1 cellular context compared by ENCODE assay signal in genomic region chr13:110132178-110132975, GRCh38.
TF ChIP-seq lines count a peak whose summit lies in the region.

No MANE protein-coding gene starts in this region.

TF ChIP-seq in SK-N-SH treated with all-trans-retinoic acid at 6 μM for 48 hours, 23 proteins besides CTCF, POLR2A, EP300 and RAD21 (continued from another document):
- no peak for TF ChIP-seq CREB5 (CRISPR knock-in tag; IDR thresholded peaks at IDR 0.05; ENCODE audit: low read depth)
- TF ChIP-seq GLIS3 (CRISPR knock-in tag; IDR thresholded peaks at IDR 0.05): no peak
